20 cellular contexts compared by ENCODE assay signal in the genomic region with DNA sequence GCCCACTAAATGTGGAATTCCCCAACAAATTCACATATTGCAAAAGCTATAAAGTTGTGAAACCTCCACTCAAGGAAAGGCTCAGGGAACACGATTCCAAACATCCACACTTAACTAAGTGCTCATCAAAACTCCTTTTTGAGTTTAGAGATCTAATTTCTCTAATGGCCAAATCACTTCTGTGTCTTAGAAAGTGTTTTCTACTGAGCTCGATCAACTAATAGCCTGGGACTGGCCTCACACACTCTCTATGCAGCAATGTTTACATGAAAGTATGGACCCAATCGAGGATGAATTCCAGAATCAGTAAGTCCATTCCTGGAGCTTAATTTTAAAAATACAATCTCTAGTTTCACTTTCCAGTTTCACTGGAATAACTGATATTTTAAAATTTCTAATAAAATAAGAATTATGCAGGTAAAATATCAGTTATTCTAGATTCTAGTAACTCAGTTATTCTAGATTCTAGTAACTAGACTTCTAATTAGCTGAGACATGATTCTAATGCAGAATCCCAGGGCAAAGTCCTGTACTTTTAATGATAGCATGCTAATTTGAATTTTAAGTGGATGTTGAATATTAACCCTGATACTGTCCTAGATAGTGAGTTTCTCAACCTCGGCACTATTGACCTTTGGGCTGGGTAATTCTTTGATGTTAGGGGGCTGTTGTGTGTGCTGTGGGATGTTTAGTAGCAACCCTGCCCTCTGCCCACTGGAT. TPM values are rescaled to one million over a fixed set of nuclear protein-coding genes. Genes with fewer than 3 reads are reported as not detected.
DNase-seq lines count a peak whose midpoint lies in the region; ATAC-seq and TF ChIP-seq lines count a peak whose summit lies in the region.
"Had no signal": no experiment of that assay in that cellular context is flagged by ENCODE, and none has a peak within 500 bp of the region (broad histone marks: within the 10 kb centered on the region; RNA-seq: fewer than 3 reads in every experiment).

No MANE protein-coding gene starts in this region.

- no peaks in the 10 kb centered on the region for H3K9me3 Mint-ChIP-seq in activated CD8-positive, alpha-beta memory T cell treated with anti-CD3 and anti-CD28 coated beads, Interleukin-2, amount 10 ng/mL, durations not matched to agents 7 days and 5 days (ENCODE audit: low read depth)

- peaks cover 2% of the 10 kb centered on the region for H3K27me3 Mint-ChIP-seq in activated CD8-positive, alpha-beta memory T cell treated with anti-CD3 and anti-CD28 coated beads, Interleukin-2, amount 10 ng/mL, durations not matched to agents 7 days and 5 days

- H3K4me1 ChIP-seq in hepatocyte (ENCODE audit: insufficient read depth) (peaks cover 14% of the 10 kb centered on the region), right lobe of liver (peaks cover 0 to 64% (median 17%) of the 10 kb centered on the region in 4 donors)
- H3K4me1 ChIP-seq: Peyer's patch had no signal

- H3K79me2 ChIP-seq in hepatocyte: no peaks in the 10 kb centered on the region

- CTCF ChIA-PET in activated CD8-positive, alpha-beta memory T cell treated with anti-CD3 and anti-CD28 coated beads, Interleukin-2, amount 10 ng/mL, durations not matched to agents 7 days and 5 days (lab: Charles Lee): no interaction called here

- no peak for TF ChIP-seq POLR2A in right lobe of liver (IDR thresholded peaks at IDR 0.05)

- H3K27me3 ChIP-seq in hepatocyte (no peaks in the 10 kb centered on the region), right lobe of liver (no peaks in the 10 kb centered on the region)
- H3K27me3 ChIP-seq: Peyer's patch had no signal

- no peaks in the 10 kb centered on the region for H3K36me3 Mint-ChIP-seq in activated CD8-positive, alpha-beta memory T cell treated with anti-CD3 and anti-CD28 coated beads, Interleukin-2, amount 10 ng/mL, durations not matched to agents 7 days and 5 days
- H3K36me3 Mint-ChIP-seq: CD8-positive, alpha-beta memory T cell had no signal

- no peak overlapping the region for H2AFZ ChIP-seq in hepatocyte

- no peaks in the 10 kb centered on the region for H3K36me3 ChIP-seq in hepatocyte (replicated peaks; ENCODE audit: insufficient read depth, low read depth)
- H3K36me3 ChIP-seq in right lobe of liver: no peaks in the 10 kb centered on the region
- H3K36me3 ChIP-seq: Peyer's patch had no signal

- DNase-seq in NCI-H526 treated with DMSO at 0.1 percent for 48 hours (lab: John Stamatoyannopoulos, UW): peak; percentile 28
- DNase-seq in hepatocyte (ENCODE audit: low spot score): peak; percentile 16
- DNase-seq in right lobe of liver: peak in 1 of 3 donors; percentile 75
- no peak for DNase-seq in activated CD8-positive, alpha-beta memory T cell treated with anti-CD3 and anti-CD28 coated beads, Interleukin-2, amount 10 ng/mL, durations not matched to agents 7 days and 5 days
- DNase-seq in activated effector memory CD4-positive, alpha-beta T cell treated with Interleukin-2 at 50 U/mL for 16 hours: no peak
- DNase-seq in ACHN: no peak
- DNase-seq in NCI-H1105 treated with DMSO at 0.1 percent for 48 hours (lab: John Stamatoyannopoulos, UW): no peak
- DNase-seq: AML-193; Calu3; CD8-positive, alpha-beta memory T cell; DMS153; KG1; NCI-H1092 treated with DMSO at 0.1 percent for 48 hours; NCI-H2029 treated with DMSO at 0.1 percent for 48 hours; NCI-H226; NCI-H524; Peyer's patch had no signal

- no peak overlapping the region for H3K27ac Mint-ChIP-seq in activated CD8-positive, alpha-beta memory T cell treated with anti-CD3 and anti-CD28 coated beads, Interleukin-2, amount 10 ng/mL, durations not matched to agents 7 days and 5 days

- peak overlapping the region; percentile 59 for H3K4me2 ChIP-seq in hepatocyte

- H3K9me3 ChIP-seq in hepatocyte (ENCODE audit: low read depth): no peaks in the 10 kb centered on the region
- no peaks in the 10 kb centered on the region for H3K9me3 ChIP-seq in right lobe of liver
- H3K9me3 ChIP-seq: Peyer's patch had no signal

- H3K27ac ChIP-seq in hepatocyte (peak overlapping the region; percentile 39), right lobe of liver (peak overlapping the region; percentile 25 to 83 (median 78))
- H3K27ac ChIP-seq: C4-2B, Peyer's patch had no signal

- WGBS in hepatocyte (ENCODE audit: low lambda C conversion rate, missing lambda C conversion rate): 43% methylated on average over 4 of the region's 4 CpGs
- 26% methylated on average over 4 of the region's 4 CpGs for WGBS in right lobe of liver (ENCODE audit: insufficient coverage, low coverage, low lambda C conversion rate, missing lambda C conversion rate)

- H4K20me1 ChIP-seq in hepatocyte (ENCODE audit: insufficient read depth, poor library complexity, severe bottlenecking): no peaks in the 10 kb centered on the region

- intact Hi-C loops in right lobe of liver (cut with DNase I): no loop called here

- H3K4me3 ChIP-seq in hepatocyte (no peak overlapping the region), right lobe of liver (peak overlapping the region in 1 of 3 donors; percentile 17)
- H3K4me3 ChIP-seq: Peyer's patch had no signal

- ATAC-seq in right lobe of liver: peak; percentile 69 to 90 (median 82)
- ATAC-seq in activated CD8-positive, alpha-beta memory T cell treated with anti-CD3 and anti-CD28 coated beads, Interleukin-2, amount 10 ng/mL, durations not matched to agents 7 days and 5 days: no peak

- in situ Hi-C loops in ACHN (cut with HindIII; ENCODE audit: low pct_ligation_motif_present, low pct_unique_long_range_greater_than_20kb, low sequenced_read_pairs): no loop called here

- TF ChIP-seq CTCF in hepatocyte (IDR thresholded peaks at IDR 0.05; ENCODE audit: poor library complexity): no peak
- no peak for TF ChIP-seq CTCF in right lobe of liver (IDR thresholded peaks at IDR 0.05)

- H3K4me1 Mint-ChIP-seq in activated CD8-positive, alpha-beta memory T cell treated with anti-CD3 and anti-CD28 coated beads, Interleukin-2, amount 10 ng/mL, durations not matched to agents 7 days and 5 days: no peaks in the 10 kb centered on the region
- H3K4me1 Mint-ChIP-seq: CD8-positive, alpha-beta memory T cell had no signal

- H3K9me2 ChIP-seq in hepatocyte (replicated peaks; ENCODE audit: insufficient read depth): no peaks in the 10 kb centered on the region

- H3K4me3 Mint-ChIP-seq in activated CD8-positive, alpha-beta memory T cell treated with anti-CD3 and anti-CD28 coated beads, Interleukin-2, amount 10 ng/mL, durations not matched to agents 7 days and 5 days: no peak overlapping the region
- H3K4me3 Mint-ChIP-seq: CD8-positive, alpha-beta memory T cell had no signal

RNA-seq across cellular contexts. Expression of a gene that starts 30.6 kb away (rescaled TPM):
- total RNA-seq in hepatocyte: 4.7 and 5.4 TPM in 2 replicates
- polyA plus RNA-seq in hepatocyte: 2.0 and 2.4 TPM in 2 replicates
- total RNA-seq in right lobe of liver: 10 to 100 TPM; 22.9 to 30.1 (median 26.4) TPM
- total RNA-seq in activated CD8-positive, alpha-beta memory T cell treated with anti-CD3 and anti-CD28 coated beads, Interleukin-2, amount 10 ng/mL, durations not matched to agents 7 days and 5 days: not detected
- total RNA-seq: Calu3; CD8-positive, alpha-beta memory T cell; G401; OCI-LY7 had no signal
- polyA plus RNA-seq: CD8-positive, alpha-beta memory T cell had no signal

Comparison
In these comparisons a context has a peak if more than half of its experiments do, and no peak if none do; other contexts are left out.
1. DNase-seq: peak in NCI-H526 treated with DMSO at 0.1 percent for 48 hours (single experiment) and hepatocyte (single experiment); none in activated CD8-positive, alpha-beta memory T cell treated with anti-CD3 and anti-CD28 coated beads, Interleukin-2, amount 10 ng/mL, durations not matched to agents 7 days and 5 days (single experiment), activated effector memory CD4-positive, alpha-beta T cell treated with Interleukin-2 at 50 U/mL for 16 hours (single experiment), ACHN (single experiment) and NCI-H1105 treated with DMSO at 0.1 percent for 48 hours (single experiment).